Comparison of ENCODE assay signal across 1 cellular context in the genomic region with DNA sequence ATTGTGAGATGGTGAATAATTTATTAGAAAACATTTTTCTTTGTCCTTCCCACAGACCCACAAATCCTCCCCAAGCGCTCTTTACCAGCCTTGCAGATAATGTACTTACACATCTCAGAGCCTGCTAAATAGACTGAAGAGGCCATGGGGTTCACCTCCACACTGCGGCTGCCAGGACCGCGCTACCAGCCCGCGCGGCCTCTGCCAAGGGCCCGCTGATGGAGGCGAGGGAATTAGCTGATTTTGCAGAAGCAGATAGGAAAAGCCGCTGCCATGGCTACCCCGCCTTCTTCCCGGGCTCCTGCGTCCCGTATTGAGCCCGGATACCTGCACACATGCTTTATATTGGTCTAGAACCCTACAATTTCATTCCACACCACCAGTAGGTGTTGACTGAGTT.
TF ChIP-seq lines count a peak whose summit lies in the region.

No MANE protein-coding gene starts in this region.

TF ChIP-seq in H1, 55 proteins besides CTCF, POLR2A, EP300 and RAD21:
- TF ChIP-seq, protein P1, sequence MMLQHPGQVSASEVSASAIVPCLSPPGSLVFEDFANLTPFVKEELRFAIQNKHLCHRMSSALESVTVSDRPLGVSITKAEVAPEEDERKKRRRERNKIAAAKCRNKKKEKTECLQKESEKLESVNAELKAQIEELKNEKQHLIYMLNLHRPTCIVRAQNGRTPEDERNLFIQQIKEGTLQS (IDR thresholded peaks at IDR 0.05; ENCODE audit: insufficient read depth, low read depth, low read length), result no peak
- TF ChIP-seq, protein P2, sequence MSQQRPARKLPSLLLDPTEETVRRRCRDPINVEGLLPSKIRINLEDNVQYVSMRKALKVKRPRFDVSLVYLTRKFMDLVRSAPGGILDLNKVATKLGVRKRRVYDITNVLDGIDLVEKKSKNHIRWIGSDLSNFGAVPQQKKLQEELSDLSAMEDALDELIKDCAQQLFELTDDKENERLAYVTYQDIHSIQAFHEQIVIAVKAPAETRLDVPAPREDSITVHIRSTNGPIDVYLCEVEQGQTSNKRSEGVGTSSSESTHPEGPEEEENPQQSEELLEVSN (IDR thresholded peaks at IDR 0.05), result peak; percentile 44; the same call in 1 of the 2 replicates
TF ChIP-seq in H1: peak in this region for 1.
